Comparison of ENCODE assay signal across 15 cellular contexts in the genomic region with DNA sequence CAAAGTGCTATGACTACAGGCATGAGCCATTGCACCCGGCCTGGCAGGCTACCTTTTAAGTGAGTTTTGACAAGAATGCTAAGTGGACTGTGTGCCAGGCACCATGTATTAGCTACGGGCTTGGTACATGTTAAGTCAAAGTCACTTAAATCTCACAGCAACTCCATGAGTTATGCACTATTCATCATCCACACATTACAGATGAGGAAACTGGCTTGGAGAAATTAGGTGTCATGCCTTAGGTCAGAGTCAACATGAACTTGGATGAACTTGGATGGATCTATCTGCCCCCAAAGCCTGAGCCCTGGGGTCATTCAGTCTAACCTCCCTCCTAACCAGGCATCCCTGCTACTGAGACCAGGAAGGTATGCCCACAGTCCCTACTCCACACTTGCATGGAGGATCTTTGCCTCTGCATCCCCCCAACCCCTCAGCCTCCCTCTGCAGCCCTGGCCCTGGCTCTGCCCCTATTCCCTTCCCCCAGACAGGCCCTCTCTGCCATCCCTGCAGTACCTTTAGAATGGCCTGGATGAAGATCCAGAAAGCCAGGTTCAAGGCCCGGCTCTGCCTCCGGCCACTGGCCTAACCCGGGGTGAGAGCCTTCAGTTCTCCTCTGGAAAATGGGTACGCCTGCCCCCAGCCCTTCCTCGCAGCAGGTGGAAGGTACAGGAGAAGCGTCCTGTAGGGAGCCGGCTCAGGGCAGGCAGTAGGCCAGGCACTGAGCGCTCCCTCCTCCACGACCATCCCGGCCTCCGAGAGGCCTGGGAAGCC. TPM values are rescaled to one million over a fixed set of nuclear protein-coding genes. Genes with fewer than 3 reads are reported as not detected.
DNase-seq lines count a peak whose midpoint lies in the region; ATAC-seq and TF ChIP-seq lines count a peak whose summit lies in the region.
"Had no signal": no experiment of that assay in that cellular context is flagged by ENCODE, and none has a peak within 500 bp of the region (broad histone marks: within the 10 kb centered on the region; RNA-seq: fewer than 3 reads in every experiment).

No MANE protein-coding gene starts in this region.

- no peak overlapping the region for H3K4me3 ChIP-seq in spleen
- H3K4me3 ChIP-seq: BLaER1 treated with 17β-estradiol and CSF1 and Interleukin-3, amounts not matched to agents 10 nM and 100 nM; GM12878 had no signal

- no peak overlapping the region for H3K27ac ChIP-seq in spleen
- H3K27ac ChIP-seq: BLaER1 treated with 17β-estradiol and CSF1 and Interleukin-3, amounts not matched to agents 10 nM and 100 nM had no signal

- H3K4me3 Mint-ChIP-seq in activated T-cell treated with anti-CD3 and anti-CD28 coated beads, Interleukin-2, amount 50 U/mL, for 24 hours: no peak overlapping the region

- H3K36me3 ChIP-seq in spleen: no peaks in the 10 kb centered on the region
- H3K36me3 ChIP-seq: BLaER1 treated with 17β-estradiol and CSF1 and Interleukin-3, amounts not matched to agents 10 nM and 100 nM had no signal

- no peaks in the 10 kb centered on the region for H3K9me3 Mint-ChIP-seq in activated T-cell treated with anti-CD3 and anti-CD28 coated beads, Interleukin-2, amount 50 U/mL, for 24 hours

- ATAC-seq in esophagus mucosa (peak; percentile 32), HG02759 (IDR thresholded peaks at IDR 0.05; ENCODE audit: unreplicated experiment) (no peak)
- ATAC-seq: Right ventricle myocardium inferior had no signal

- intact Hi-C loops in spleen (cut with DNase I; ENCODE audit: low total_unique reads): no loop called here

- 88 to 93% (median 92%) methylated on average over 13 of the region's 13 CpGs for WGBS in spleen, 5 donors

- TF ChIP-seq POLR2A in spleen (IDR thresholded peaks at IDR 0.05): no peak

- peaks cover 0 to 80% (median 44%) of the 10 kb centered on the region in 7 donors for H3K27me3 ChIP-seq in spleen (replicated peaks in 1 of 7)

- TF ChIP-seq CTCF in spleen (IDR thresholded peaks at IDR 0.05 in 8 of 11, conservative IDR thresholded peaks at IDR 0.05 in 3 of 11): no peak

- H3K27me3 Mint-ChIP-seq in activated T-cell treated with anti-CD3 and anti-CD28 coated beads, Interleukin-2, amount 50 U/mL, for 24 hours: peaks cover 54% of the 10 kb centered on the region

- H3K4me1 Mint-ChIP-seq in activated T-cell treated with anti-CD3 and anti-CD28 coated beads, Interleukin-2, amount 50 U/mL, for 24 hours (ENCODE audit: low read depth): peaks cover 4% of the 10 kb centered on the region

- peaks cover 0 to 37% (median 19%) of the 10 kb centered on the region in 6 donors for H3K4me1 ChIP-seq in spleen
- H3K4me1 ChIP-seq: BLaER1 treated with 17β-estradiol and CSF1 and Interleukin-3, amounts not matched to agents 10 nM and 100 nM had no signal

- DNase-seq in activated effector memory CD4-positive, alpha-beta T cell treated with anti-CD3 and anti-CD28 coated beads, Interleukin-2, amount 50 U/mL, for 16 hours: peak; percentile 38
- DNase-seq in activated effector memory CD4-positive, alpha-beta T cell treated with Interleukin-2 at 50 U/mL for 16 hours: no peak
- DNase-seq in amniotic epithelial cell (ENCODE audit: low read depth) (peak; percentile 10), spleen (peak; percentile 51)
- DNase-seq in stimulated activated naive CD4-positive, alpha-beta T cell treated with Interleukin-2 at 50 U/mL for 16 hours (lab: John Stamatoyannopoulos, UW): no peak
- no peak for DNase-seq in activated T-cell treated with anti-CD3 and anti-CD28 coated beads, Interleukin-2, amount 50 U/mL, for 24 hours
- DNase-seq: DMS 273 treated with DMSO at 0.1 percent for 48 hours, Karpas-422, MM.1S, NCI-H187 had no signal

- H3K9me3 ChIP-seq in spleen: no peaks in the 10 kb centered on the region
- H3K9me3 ChIP-seq: BLaER1 treated with 17β-estradiol and CSF1 and Interleukin-3, amounts not matched to agents 10 nM and 100 nM had no signal

- H3K36me3 Mint-ChIP-seq in activated T-cell treated with anti-CD3 and anti-CD28 coated beads, Interleukin-2, amount 50 U/mL, for 24 hours (ENCODE audit: low read depth): no peaks in the 10 kb centered on the region

- H3K27ac Mint-ChIP-seq in activated T-cell treated with anti-CD3 and anti-CD28 coated beads, Interleukin-2, amount 50 U/mL, for 24 hours: no peak overlapping the region

RNA-seq across cellular contexts. Expression of a gene that starts 0.7 kb away (rescaled TPM):
- total RNA-seq in esophagus mucosa (0.08 TPM), spleen (under 1 TPM in 4 of 7 donors, not detected in 3; 0.18 to 0.50 (median 0.33) TPM)
- polyA plus RNA-seq in spleen: under 1 TPM in 1 of 3 donors, not detected in 2; 0.15 TPM
- total RNA-seq: GM12878, Right ventricle myocardium inferior had no signal
- polyA plus RNA-seq: GM12878 had no signal

RNA-seq across cellular contexts. Expression of a gene that starts 34.3 kb away (rescaled TPM):
- 140 TPM for total RNA-seq in esophagus mucosa
- total RNA-seq in spleen: 100 to 1,000 TPM in 3 of 7 donors, 10 to 100 TPM in 4; 71.3 to 123 (median 82.6) TPM
- 100 to 1,000 TPM; 113 to 143 (median 115) TPM for polyA plus RNA-seq in spleen

RNA-seq across cellular contexts. Expression of a gene that starts 57.6 kb away (rescaled TPM):
- not detected for total RNA-seq in esophagus mucosa
- total RNA-seq in spleen: 100 to 1,000 TPM; 127 to 378 (median 231) TPM
- 100 to 1,000 TPM in 1 of 3 donors, 10 to 100 TPM in 2; 46.5 to 182 (median 65.0) TPM for polyA plus RNA-seq in spleen
- total RNA-seq: Right ventricle myocardium inferior had no signal

Comparison
In these comparisons a context has a peak if more than half of its experiments do, and no peak if none do; other contexts are left out.
1. DNase-seq: peak in activated effector memory CD4-positive, alpha-beta T cell treated with anti-CD3 and anti-CD28 coated beads, Interleukin-2, amount 50 U/mL, for 16 hours (single experiment), amniotic epithelial cell (single experiment) and spleen (single experiment); none in activated effector memory CD4-positive, alpha-beta T cell treated with Interleukin-2 at 50 U/mL for 16 hours (single experiment), stimulated activated naive CD4-positive, alpha-beta T cell treated with Interleukin-2 at 50 U/mL for 16 hours (single experiment) and activated T-cell treated with anti-CD3 and anti-CD28 coated beads, Interleukin-2, amount 50 U/mL, for 24 hours (single experiment).
2. RNA of a gene that starts 57.6 kb away (total RNA-seq): 127 to 378 TPM in spleen; not detected in esophagus mucosa (single experiment); every median in the first group is over 100 times any median in the second.